8 cellular contexts compared by ENCODE assay signal in genomic region chr18:46343940-46344372, GRCh38.
A peak's percentile ranks its signal among the peaks of the same experiment; 100 is the strongest.
DNase-seq lines count a peak whose midpoint lies in the region; ATAC-seq, FAIRE-seq and TF ChIP-seq lines count a peak whose summit lies in the region.

No MANE protein-coding gene starts in this region.

- TF ChIP-seq CTCF in stomach (IDR thresholded peaks at IDR 0.05), result no peak

- peak; percentile 86 for FAIRE-seq in GM18507 (lab: Jason Lieb, UNC)
- FAIRE-seq in HTR-8/SVneo (lab: Jason Lieb, UNC), result no peak

- peaks cover 0 to 7% (median 0%) of the 10 kb centered on the region in 4 donors for H3K4me1 ChIP-seq in stomach

- H3K27ac ChIP-seq in stomach, result no peak overlapping the region

- no peak for TF ChIP-seq EP300 in stomach (IDR thresholded peaks at IDR 0.05)

- H3K4me3 ChIP-seq in H7 (ENCODE audit: insufficient read depth, low read depth, low read length) (no peak overlapping the region), stomach (no peak overlapping the region)

- no peak for TF ChIP-seq POLR2A in stomach (IDR thresholded peaks at IDR 0.05)

- intact Hi-C loops in left colon (cut with DNase I, micrococcal nuclease), result no loop called here
- intact Hi-C loops in stomach (cut with DNase I; ENCODE audit: low total_unique reads), result no loop called here

- no peaks in the 10 kb centered on the region for H3K36me3 ChIP-seq in H7 (replicated peaks; ENCODE audit: control insufficient read depth, insufficient read depth, low read length)
- H3K36me3 ChIP-seq in stomach, result no peaks in the 10 kb centered on the region

- H3K27me3 ChIP-seq in H7 (ENCODE audit: control insufficient read depth, insufficient read depth, low read length) (no peaks in the 10 kb centered on the region), stomach (peaks cover 0 to 13% (median 0%) of the 10 kb centered on the region in 3 donors)

- DNase-seq in GM18507 (ENCODE audit: extremely low spot score, insufficient read length, low read depth), result peak; percentile 47
- DNase-seq in H7, result peak; percentile 83
- DNase-seq in NCI-H1105 (lab: John Stamatoyannopoulos, UW), result peak; percentile 22
- DNase-seq in activated T-cell treated with anti-CD3 and anti-CD28 coated beads, Interleukin-2, amount 50 U/mL, for 1 hour, result peak; percentile 44
- DNase-seq in left colon, result peak; percentile 26 to 37
- no peak for DNase-seq in HTR-8/SVneo (ENCODE audit: insufficient read length, low spot score)
- DNase-seq in stomach, result no peak
- no peak for DNase-seq in islet precursor cell

- 25 to 61% (median 40%) methylated on average over 7 to 10 of the region's 10 CpGs for WGBS in stomach, 5 donors

- ATAC-seq in left colon, result peak; percentile 67

- no peaks in the 10 kb centered on the region for H3K9me3 ChIP-seq in stomach

Comparison
In these comparisons a context has a peak if more than half of its experiments do, and no peak if none do; other contexts are left out.
1. DNase-seq: peak in GM18507 (single experiment), H7 (single experiment), NCI-H1105 (single experiment), activated T-cell treated with anti-CD3 and anti-CD28 coated beads, Interleukin-2, amount 50 U/mL, for 1 hour (single experiment) and left colon (2 of 2); none in HTR-8/SVneo (single experiment), stomach (single experiment) and islet precursor cell (single experiment).